In the genomic region with DNA sequence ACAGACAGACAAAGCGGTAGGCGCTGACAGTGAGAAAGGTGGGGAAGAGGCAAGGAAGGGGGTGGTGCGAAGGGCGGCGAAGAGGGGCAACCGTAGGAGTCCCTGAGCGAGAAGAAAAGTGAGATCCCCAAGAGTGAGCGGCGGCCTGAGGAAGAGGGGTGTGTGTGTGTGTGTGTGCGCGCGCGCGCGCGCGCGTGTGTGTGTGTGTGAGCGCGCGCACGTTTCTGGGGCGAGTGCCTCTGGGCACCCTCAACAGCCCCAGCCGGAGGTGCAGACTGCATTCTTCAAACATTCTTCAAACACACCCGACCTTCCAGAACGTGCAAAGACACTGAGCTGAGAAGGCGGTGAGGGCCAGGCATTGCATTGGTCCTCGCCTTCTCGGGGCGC, we compare ENCODE assay signal across 9 cellular contexts.
A peak's percentile ranks its signal among the peaks of the same experiment; 100 is the strongest.
DNase-seq lines count a peak whose midpoint lies in the region; ATAC-seq, FAIRE-seq and TF ChIP-seq lines count a peak whose summit lies in the region.
"Had no signal": no experiment of that assay in that cellular context is flagged by ENCODE, and none has a peak within 500 bp of the region (broad histone marks: within the 10 kb centered on the region; RNA-seq: fewer than 3 reads in every experiment).

No MANE protein-coding gene starts in this region.

- no peak for TF ChIP-seq RAD21 in HCT116 (IDR thresholded peaks at IDR 0.05; ENCODE audit: low read depth)

- RAD21 ChIA-PET in HCT116 (lab: Charles Lee; ENCODE audit: low non-redundant PET in 1 of 2, low total read pairs in 2 of 2, uncharacterized antibody in 2 of 2, unreplicated experiment in 2 of 2) = interaction anchor here in 1 of 2 experiments (0.7 kb wide), 2 partner anchors 45 to 48 kb away, joined by 3 to 5 read pairs; no protein-coding TSS in a partner anchor

- intact Hi-C loops in HCT116 (cut with micrococcal nuclease) = no loop called here

- peak; percentile 15 for ATAC-seq in HCT116
- ATAC-seq in GM18909 (IDR thresholded peaks at IDR 0.05; ENCODE audit: poor library complexity, unreplicated experiment) = no peak
- no peak for ATAC-seq in GM18870 (IDR thresholded peaks at IDR 0.05; ENCODE audit: unreplicated experiment)
- no peak for ATAC-seq in GM18907 (IDR thresholded peaks at IDR 0.05; ENCODE audit: unreplicated experiment)

- H3K9ac ChIP-seq in HCT116 (ENCODE audit: low read length) (peak overlapping the region; percentile 46), muscle layer of colon (ENCODE audit: low read length) (no peak overlapping the region)

- H3K4me1 ChIP-seq in ACC112 (ENCODE audit: control insufficient read depth, insufficient read depth, low read length, unreplicated experiment) = peaks cover 16% of the 10 kb centered on the region
- peaks cover 0 to 20% of the 10 kb centered on the region in 2 experiments; a peak in 2 of 4 replicates for H3K4me1 ChIP-seq in HCT116 (ENCODE audit: control insufficient read depth in 1 of 2, insufficient read depth in 2 of 2, low read length in 2 of 2)
- no peaks in the 10 kb centered on the region for H3K4me1 ChIP-seq in muscle layer of colon (ENCODE audit: insufficient read depth, low read length)

- CTCF ChIA-PET in HCT116 (lab: Charles Lee) = no interaction called here

- H3K4me2 ChIP-seq in HCT116 (ENCODE audit: low read length) = peak overlapping the region; percentile 75

- no peak for TF ChIP-seq POLR2A in HCT116 (IDR thresholded peaks at IDR 0.05; ENCODE audit: borderline replicate concordance, extremely low read depth, insufficient read depth, insufficient read length)

- no peak for TF ChIP-seq CTCF in HCT116 (IDR thresholded peaks at IDR 0.05 in 2 of 3, conservative IDR thresholded peaks at IDR 0.05 in 1 of 3; ENCODE audit: borderline replicate concordance in 1 of 3, insufficient read depth in 1 of 3, low read depth in 2 of 3, low read length in 2 of 3)
- TF ChIP-seq CTCF in coronary artery (IDR thresholded peaks at IDR 0.05) = no peak

- no peaks in the 10 kb centered on the region for H3K9me2 ChIP-seq in HCT116 (ENCODE audit: insufficient read depth)

- BruUV-seq in HCT116 (replicated peaks; lab: Mats Ljungman, UMichigan) = no TSS peak

- H2AFZ ChIP-seq in ACC112 (ENCODE audit: low read length, unreplicated experiment) (no peak overlapping the region), HCT116 (ENCODE audit: low read depth, low read length, poor library complexity, severe bottlenecking) (no peak overlapping the region)

- no peaks in the 10 kb centered on the region for H3K79me2 ChIP-seq in ACC112 (ENCODE audit: control insufficient read depth, insufficient read depth, low read length, unreplicated experiment)
- no peaks in the 10 kb centered on the region for H3K79me2 ChIP-seq in HCT116 (ENCODE audit: insufficient read depth, low read length)

- no peaks in the 10 kb centered on the region for H3K9me3 ChIP-seq in HCT116 (ENCODE audit: control insufficient read depth in 1 of 2, insufficient read depth in 1 of 2, low read depth in 1 of 2, low read length in 2 of 2)
- no peaks in the 10 kb centered on the region for H3K9me3 ChIP-seq in muscle layer of colon (ENCODE audit: low read length)

- H3K27me3 ChIP-seq in ACC112 (ENCODE audit: insufficient read depth, low read length) = peaks cover 3% of the 10 kb centered on the region; the same call in 1 of the 2 replicates
- no peaks in the 10 kb centered on the region; the same call in 1 of the 2 replicates for H3K27me3 ChIP-seq in HCT116 (ENCODE audit: insufficient read depth, low read length)
- H3K27me3 ChIP-seq in muscle layer of colon (ENCODE audit: control insufficient read depth in 1 of 2, insufficient read depth in 2 of 2, low read length in 2 of 2) = peaks cover 0 to 31% of the 10 kb centered on the region in 2 donors

- POLR2A ChIA-PET in HCT116 (lab: Charles Lee) = no interaction called here

- no peaks in the 10 kb centered on the region for H4K20me1 ChIP-seq in HCT116 (ENCODE audit: insufficient read depth)

- H3K36me3 ChIP-seq in ACC112 (ENCODE audit: insufficient read depth, low read length) = no peaks in the 10 kb centered on the region
- no peaks in the 10 kb centered on the region for H3K36me3 ChIP-seq in HCT116 (ENCODE audit: control insufficient read depth in 1 of 2, insufficient read depth in 2 of 2, low read length in 2 of 2)
- no peaks in the 10 kb centered on the region for H3K36me3 ChIP-seq in muscle layer of colon (ENCODE audit: insufficient read depth, low read length)

- 0 out of 2 replicates have a peak overlapping the region, but pooled peaks have one; percentile 34 for H3K4me3 ChIP-seq in ACC112 (ENCODE audit: low read depth, low read length)
- H3K4me3 ChIP-seq in HCT116 (replicated peaks in 1 of 2; ENCODE audit: low read depth in 1 of 2, low read length in 2 of 2) = peak overlapping the region in 1 of 2 experiments; percentile 48; a peak in 3 of 4 replicates
- H3K4me3 ChIP-seq in coronary artery = peak overlapping the region; percentile 43
- H3K4me3 ChIP-seq in muscle layer of colon (ENCODE audit: low read depth in 1 of 2, low read length in 2 of 2) = peak overlapping the region; percentile 20 to 45

- no peak overlapping the region for H3K27ac ChIP-seq in ACC112 (ENCODE audit: low read depth, low read length)
- peak overlapping the region; percentile 44; the same call in 1 of the 2 replicates for H3K27ac ChIP-seq in HCT116 (ENCODE audit: low read depth, low read length)
- H3K27ac ChIP-seq in coronary artery = peak overlapping the region; percentile 71 to 77
- H3K27ac ChIP-seq in muscle layer of colon (ENCODE audit: low read depth, low read length) = no peak overlapping the region

- no peak for FAIRE-seq in RCC 7860 (lab: Jason Lieb, UNC)

- no peak for DNase-seq in HCT116 (ENCODE audit: low read depth, low spot score)
- DNase-seq in coronary artery (ENCODE audit: low spot score) = no peak
- no peak for DNase-seq in RCC 7860 (ENCODE audit: low spot score)
- DNase-seq: effector CD4-positive, alpha-beta T cell had no signal

TF ChIP-seq in HCT116, 20 proteins besides CTCF, POLR2A, EP300 and RAD21:
- TF ChIP-seq, protein P1, sequence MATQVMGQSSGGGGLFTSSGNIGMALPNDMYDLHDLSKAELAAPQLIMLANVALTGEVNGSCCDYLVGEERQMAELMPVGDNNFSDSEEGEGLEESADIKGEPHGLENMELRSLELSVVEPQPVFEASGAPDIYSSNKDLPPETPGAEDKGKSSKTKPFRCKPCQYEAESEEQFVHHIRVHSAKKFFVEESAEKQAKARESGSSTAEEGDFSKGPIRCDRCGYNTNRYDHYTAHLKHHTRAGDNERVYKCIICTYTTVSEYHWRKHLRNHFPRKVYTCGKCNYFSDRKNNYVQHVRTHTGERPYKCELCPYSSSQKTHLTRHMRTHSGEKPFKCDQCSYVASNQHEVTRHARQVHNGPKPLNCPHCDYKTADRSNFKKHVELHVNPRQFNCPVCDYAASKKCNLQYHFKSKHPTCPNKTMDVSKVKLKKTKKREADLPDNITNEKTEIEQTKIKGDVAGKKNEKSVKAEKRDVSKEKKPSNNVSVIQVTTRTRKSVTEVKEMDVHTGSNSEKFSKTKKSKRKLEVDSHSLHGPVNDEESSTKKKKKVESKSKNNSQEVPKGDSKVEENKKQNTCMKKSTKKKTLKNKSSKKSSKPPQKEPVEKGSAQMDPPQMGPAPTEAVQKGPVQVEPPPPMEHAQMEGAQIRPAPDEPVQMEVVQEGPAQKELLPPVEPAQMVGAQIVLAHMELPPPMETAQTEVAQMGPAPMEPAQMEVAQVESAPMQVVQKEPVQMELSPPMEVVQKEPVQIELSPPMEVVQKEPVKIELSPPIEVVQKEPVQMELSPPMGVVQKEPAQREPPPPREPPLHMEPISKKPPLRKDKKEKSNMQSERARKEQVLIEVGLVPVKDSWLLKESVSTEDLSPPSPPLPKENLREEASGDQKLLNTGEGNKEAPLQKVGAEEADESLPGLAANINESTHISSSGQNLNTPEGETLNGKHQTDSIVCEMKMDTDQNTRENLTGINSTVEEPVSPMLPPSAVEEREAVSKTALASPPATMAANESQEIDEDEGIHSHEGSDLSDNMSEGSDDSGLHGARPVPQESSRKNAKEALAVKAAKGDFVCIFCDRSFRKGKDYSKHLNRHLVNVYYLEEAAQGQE (IDR thresholded peaks at IDR 0.05; ENCODE audit: low read depth) = no peak
- no peak for TF ChIP-seq EZH2phosphoT487 (IDR thresholded peaks at IDR 0.05; ENCODE audit: borderline replicate concordance)
- TF ChIP-seq YY1 (IDR thresholded peaks at IDR 0.05; ENCODE audit: extremely low read depth, insufficient replicate concordance, low read depth, low read length) = no peak
- no peak for TF ChIP-seq SP1 (IDR thresholded peaks at IDR 0.05; ENCODE audit: low read depth)
- peak; percentile 18 for TF ChIP-seq TCF7L2 (IDR thresholded peaks at IDR 0.05; ENCODE audit: borderline replicate concordance, extremely low read depth, insufficient read depth, insufficient read length)
- TF ChIP-seq CEBPB (IDR thresholded peaks at IDR 0.05; ENCODE audit: low read depth) = no peak

Comparison
In these comparisons a context has a peak if more than half of its experiments do, and no peak if none do; other contexts are left out.
1. H3K27ac ChIP-seq: peak in HCT116 (single experiment) and coronary artery (2 of 2); none in ACC112 (single experiment) and muscle layer of colon (single experiment).